2 cellular contexts compared by ENCODE assay signal in genomic region chr4:102868153-102868781, GRCh38.
TF ChIP-seq lines count a peak whose summit lies in the region.

No MANE protein-coding gene starts in this region.

TF ChIP-seq in H1, 55 proteins besides CTCF, POLR2A, EP300 and RAD21:
- TF ChIP-seq PHF8 (conservative IDR thresholded peaks at IDR 0.05; ENCODE audit: low read depth, low read length) (peak; percentile 82; the same call in 1 of the 2 replicates), SP2 (IDR thresholded peaks at IDR 0.05; ENCODE audit: low read length) (no peak), SP1 (IDR thresholded peaks at IDR 0.05; ENCODE audit: low read depth, low read length) (peak; percentile 16; the same call in 1 of the 2 replicates)
TF ChIP-seq in H1: peak in this region for 2.

TF ChIP-seq in neural cell, 6 proteins besides CTCF, POLR2A, EP300 and RAD21:
- TF ChIP-seq EZH2 (IDR thresholded peaks at IDR 0.05; ENCODE audit: borderline replicate concordance, insufficient read depth, low read length, poor library complexity, severe bottlenecking) (no peak), POLR2AphosphoS5 (IDR thresholded peaks at IDR 0.05) (no peak), TAF1 (IDR thresholded peaks at IDR 0.05; ENCODE audit: low read depth) (no peak), SMC3 (conservative IDR thresholded peaks at IDR 0.05; ENCODE audit: poor library complexity) (no peak), REST (IDR thresholded peaks at IDR 0.05; ENCODE audit: borderline replicate concordance) (no peak), MXI1 (conservative IDR thresholded peaks at IDR 0.05; ENCODE audit: poor library complexity, severe bottlenecking) (no peak)
